9 cellular contexts compared by ENCODE assay signal in the genomic region with DNA sequence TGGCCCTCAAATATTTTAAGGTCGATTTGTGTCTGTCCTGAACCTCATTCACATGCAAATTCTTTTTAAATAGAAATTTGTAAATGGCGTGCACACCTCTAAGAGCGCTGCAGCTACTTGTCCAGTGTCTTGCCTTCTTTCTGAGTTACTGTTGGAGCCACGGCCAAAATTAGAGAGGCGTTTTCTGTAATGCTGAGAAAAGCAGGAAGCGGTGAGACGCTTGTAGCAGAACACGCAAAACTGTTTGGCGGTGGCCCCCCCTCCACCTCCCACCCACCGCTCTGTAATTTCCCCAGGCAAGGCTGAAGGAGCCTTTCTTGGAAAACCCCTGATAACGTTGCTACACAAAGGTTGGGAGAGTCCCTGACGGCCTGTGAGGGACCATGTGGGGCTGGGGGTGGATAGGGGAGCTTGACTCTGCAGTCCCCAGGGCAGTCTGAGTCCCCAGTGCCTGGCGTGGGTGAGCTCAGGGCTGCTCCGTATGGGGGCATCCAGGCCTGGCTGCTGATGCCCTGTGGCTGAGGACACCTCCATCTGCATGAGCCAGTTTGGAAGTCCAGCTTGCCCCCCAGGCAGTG.
DNase-seq lines count a peak whose midpoint lies in the region; ATAC-seq and TF ChIP-seq lines count a peak whose summit lies in the region.
"Had no signal": no experiment of that assay in that cellular context is flagged by ENCODE, and none has a peak within 500 bp of the region (broad histone marks: within the 10 kb centered on the region; RNA-seq: fewer than 3 reads in every experiment).

No MANE protein-coding gene starts in this region.

- no peaks in the 10 kb centered on the region for H3K9me3 Mint-ChIP-seq in natural killer cell treated with Interleukin-12 subunit alpha and Interleukin-12 subunit beta and Interleukin-15 and Interleukin-18, amount 100 ng/mL, for 72 hours

- WGBS in testis, 2 donors: 46 to 53% methylated on average over 14 of the region's 14 CpGs

- no peak for TF ChIP-seq CTCF in testis (IDR thresholded peaks at IDR 0.05)

- ATAC-seq in GM18873 (IDR thresholded peaks at IDR 0.05; ENCODE audit: low FRiP score, unreplicated experiment) (peak; percentile 59), HG02938 (IDR thresholded peaks at IDR 0.05; ENCODE audit: unreplicated experiment) (peak; percentile 72)
- ATAC-seq in natural killer cell treated with Interleukin-12 subunit alpha and Interleukin-12 subunit beta and Interleukin-15 and Interleukin-18, amount 100 ng/mL, for 72 hours: peak; percentile 93 to 97

- peak overlapping the region; percentile 87 to 93 for H3K27ac Mint-ChIP-seq in natural killer cell treated with Interleukin-12 subunit alpha and Interleukin-12 subunit beta and Interleukin-15 and Interleukin-18, amount 100 ng/mL, for 72 hours

- peaks cover 7% of the 10 kb centered on the region for H3K36me3 Mint-ChIP-seq in natural killer cell treated with Interleukin-12 subunit alpha and Interleukin-12 subunit beta and Interleukin-15 and Interleukin-18, amount 100 ng/mL, for 72 hours

- peaks cover 9% of the 10 kb centered on the region for H3K4me1 ChIP-seq in testis

- H3K4me3 ChIP-seq in testis: no peak overlapping the region
- H3K4me3 ChIP-seq: suprapubic skin had no signal

- H3K4me3 Mint-ChIP-seq in natural killer cell treated with Interleukin-12 subunit alpha and Interleukin-12 subunit beta and Interleukin-15 and Interleukin-18, amount 100 ng/mL, for 72 hours: peak overlapping the region; percentile 91

- peaks cover 57 to 58% of the 10 kb centered on the region in 2 donors for H3K4me1 Mint-ChIP-seq in natural killer cell treated with Interleukin-12 subunit alpha and Interleukin-12 subunit beta and Interleukin-15 and Interleukin-18, amount 100 ng/mL, for 72 hours (ENCODE audit: low read depth in 2 of 2)

- H3K36me3 ChIP-seq in testis (ENCODE audit: low read depth, missing control alignments): no peaks in the 10 kb centered on the region
- H3K36me3 ChIP-seq: suprapubic skin had no signal

- TF ChIP-seq POLR2A in testis (IDR thresholded peaks at IDR 0.05): no peak

- H3K27me3 Mint-ChIP-seq in natural killer cell treated with Interleukin-12 subunit alpha and Interleukin-12 subunit beta and Interleukin-15 and Interleukin-18, amount 100 ng/mL, for 72 hours: no peaks in the 10 kb centered on the region

- no peaks in the 10 kb centered on the region for H3K27me3 ChIP-seq in testis

- H3K9me3 ChIP-seq in testis: no peaks in the 10 kb centered on the region
- H3K9me3 ChIP-seq: suprapubic skin had no signal

- peak; percentile 79 to 84 for DNase-seq in activated CD4-positive, alpha-beta T cell treated with anti-CD3 and anti-CD28 coated beads, Interleukin-2, amount 50 U/mL, for 48 hours
- DNase-seq in natural killer cell treated with Interleukin-12 subunit alpha and Interleukin-12 subunit beta and Interleukin-15 and Interleukin-18, amount 100 ng/mL, for 72 hours (ENCODE audit: low spot score): peak; percentile 92
- no peak for DNase-seq in COR-L47 (lab: John Stamatoyannopoulos, UW)
- DNase-seq in testis: no peak
- DNase-seq in NCI-H1092 treated with DMSO at 0.1 percent for 48 hours (lab: John Stamatoyannopoulos, UW): no peak
- DNase-seq in HT-29 (ENCODE audit: low spot score): no peak

- H3K27ac ChIP-seq in testis: no peak overlapping the region
- H3K27ac ChIP-seq: suprapubic skin had no signal

- intact Hi-C loops in testis (cut with DNase I; ENCODE audit: low total_unique reads): no loop called here

Comparison
In these comparisons a context has a peak if more than half of its experiments do, and no peak if none do; other contexts are left out.
1. DNase-seq: peak in activated CD4-positive, alpha-beta T cell treated with anti-CD3 and anti-CD28 coated beads, Interleukin-2, amount 50 U/mL, for 48 hours (2 of 2) and natural killer cell treated with Interleukin-12 subunit alpha and Interleukin-12 subunit beta and Interleukin-15 and Interleukin-18, amount 100 ng/mL, for 72 hours (single experiment); none in COR-L47 (single experiment), testis (single experiment), NCI-H1092 treated with DMSO at 0.1 percent for 48 hours (single experiment) and HT-29 (single experiment).
2. Peak in every context shown above with its lines, with median percentiles within 50 percentile points of each other: ATAC-seq.